Comparison of ENCODE assay signal across 8 cellular contexts in the genomic region with DNA sequence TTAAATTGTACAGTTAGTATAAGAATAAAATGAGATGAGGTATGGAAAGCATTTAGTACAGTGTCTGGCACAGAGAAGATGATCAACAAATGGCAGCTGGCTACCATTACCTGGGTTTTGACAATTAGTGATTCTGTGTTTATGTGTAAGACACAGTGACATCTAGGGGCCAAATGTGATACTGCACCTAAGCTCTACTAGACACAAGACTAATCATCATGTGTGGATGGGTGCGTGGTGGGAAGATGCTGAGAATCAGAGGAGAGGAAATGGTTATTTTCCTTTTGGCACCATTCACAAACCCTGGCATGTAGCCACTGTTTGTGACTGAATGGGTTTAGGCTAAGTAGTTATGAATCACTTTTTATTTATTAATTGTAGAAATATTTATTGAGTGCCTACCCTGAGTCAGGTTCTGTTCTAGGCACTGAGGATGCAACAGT.
DNase-seq lines count a peak whose midpoint lies in the region; ATAC-seq and TF ChIP-seq lines count a peak whose summit lies in the region.

No MANE protein-coding gene starts in this region.

- H3K27ac ChIP-seq in SK-N-SH (ENCODE audit: low read depth in 2 of 2, low read length in 1 of 2) = no peak overlapping the region
- no peak overlapping the region for H3K27ac ChIP-seq in colonic mucosa
- H3K27ac ChIP-seq in neutrophil = no peak overlapping the region

- CTCF ChIA-PET in SK-N-SH (lab: Yijun Ruan, JAX) = interaction anchor here (0.7 to 1.0 kb wide), 2 partner anchors 12 to 20 kb away, joined by 3 to 4 read pairs; no protein-coding TSS in a partner anchor

- H3K36me3 ChIP-seq in SK-N-SH (replicated peaks in 1 of 2; ENCODE audit: control insufficient read depth in 1 of 2, insufficient read depth in 2 of 2, low read length in 1 of 2) (no peaks in the 10 kb centered on the region), colonic mucosa (no peaks in the 10 kb centered on the region), neutrophil (no peaks in the 10 kb centered on the region)

- no peaks in the 10 kb centered on the region for H3K9me3 ChIP-seq in SK-N-SH
- H3K9me3 ChIP-seq in colonic mucosa = no peaks in the 10 kb centered on the region
- peaks cover 4% of the 10 kb centered on the region for H3K9me3 ChIP-seq in neutrophil

- ATAC-seq in SK-N-SH treated with all-trans-retinoic acid at 6 μM for 48 hours (no peak), left ventricle myocardium superior (no peak)

- H3K9me2 ChIP-seq in SK-N-SH = no peaks in the 10 kb centered on the region

- no peaks in the 10 kb centered on the region for H3K4me1 ChIP-seq in SK-N-SH (ENCODE audit: control insufficient read depth in 1 of 2, insufficient read depth in 2 of 2, low read depth in 1 of 2, low read length in 1 of 2)
- no peaks in the 10 kb centered on the region for H3K4me1 ChIP-seq in colonic mucosa
- no peaks in the 10 kb centered on the region for H3K4me1 ChIP-seq in neutrophil (ENCODE audit: control insufficient read depth in 1 of 2, insufficient read depth in 1 of 2, low read depth in 1 of 2, low read length in 1 of 2)

- no peak overlapping the region for H3K4me2 ChIP-seq in SK-N-SH

- TF ChIP-seq RAD21 in SK-N-SH (IDR thresholded peaks at IDR 0.05; ENCODE audit: low read length) = no peak

- no peaks in the 10 kb centered on the region for H3F3A ChIP-seq in SK-N-SH (replicated peaks; ENCODE audit: insufficient read depth)

- H3K27me3 ChIP-seq in SK-N-SH (ENCODE audit: insufficient read depth) = no peaks in the 10 kb centered on the region
- no peaks in the 10 kb centered on the region for H3K27me3 ChIP-seq in colonic mucosa
- H3K27me3 ChIP-seq in neutrophil = peaks cover 17% of the 10 kb centered on the region

- POLR2A ChIA-PET in SK-N-SH (lab: Yijun Ruan, JAX) = no interaction called here

- no peak overlapping the region; a peak in 1 of 4 replicates for H3K4me3 ChIP-seq in SK-N-SH (ENCODE audit: low read depth in 2 of 2, low read length in 1 of 2)
- no peak overlapping the region for H3K4me3 ChIP-seq in colonic mucosa
- no peak overlapping the region for H3K4me3 ChIP-seq in neutrophil (ENCODE audit: low read depth in 1 of 2, low read length in 1 of 2)

- TF ChIP-seq CTCF in SK-N-SH (IDR thresholded peaks at IDR 0.05) (peak; percentile 60), colonic mucosa (IDR thresholded peaks at IDR 0.05) (peak; percentile 14), neutrophil (IDR thresholded peaks at IDR 0.05) (peak; percentile 47)

- WGBS in SK-N-SH (ENCODE audit: low lambda C conversion rate) = 75% methylated on average over 1 of the region's 1 CpG

- DNase-seq in SK-N-SH (no peak), Kasumi-1 (lab: John Stamatoyannopoulos, UW) (peak; percentile 6 to 21), colonic mucosa (peak; percentile 29), HuH-7.5 (ENCODE audit: low spot score) (no peak), left ventricle myocardium superior (no peak)
- DNase-seq in activated CD8-positive, alpha-beta memory T cell treated with anti-CD3 and anti-CD28 coated beads for 24 hours = no peak

- H3K9ac ChIP-seq in SK-N-SH = no peak overlapping the region
- no peak overlapping the region for H3K9ac ChIP-seq in colonic mucosa (ENCODE audit: low read depth in 2 of 2, low read length in 2 of 2)

- no peak for TF ChIP-seq EP300 in SK-N-SH (IDR thresholded peaks at IDR 0.05; ENCODE audit: borderline replicate concordance in 1 of 2, low read depth in 1 of 2, low read length in 1 of 2)

- H2AFZ ChIP-seq in SK-N-SH (ENCODE audit: low read depth) = no peak overlapping the region

- no peaks in the 10 kb centered on the region for H4K20me1 ChIP-seq in SK-N-SH (ENCODE audit: insufficient read depth)

- H3K79me2 ChIP-seq in SK-N-SH (ENCODE audit: insufficient read depth) = no peaks in the 10 kb centered on the region

- intact Hi-C loops in colonic mucosa (cut with DNase I) (no loop called here), left ventricle myocardium superior (cut with micrococcal nuclease) (no loop called here)

TF ChIP-seq in SK-N-SH, 30 proteins besides CTCF, POLR2A, EP300 and RAD21 (continues in another document):
- TF ChIP-seq TEAD4 (IDR thresholded peaks at IDR 0.05; ENCODE audit: borderline replicate concordance, insufficient read depth) (no peak), TCF12 (IDR thresholded peaks at IDR 0.05) (no peak), NRF1 (IDR thresholded peaks at IDR 0.05; ENCODE audit: low read depth, low read length) (no peak), YY1 (IDR thresholded peaks at IDR 0.05; ENCODE audit: low read depth) (no peak), TAF1 (IDR thresholded peaks at IDR 0.05; ENCODE audit: borderline replicate concordance, low read depth, low read length) (no peak), POLR2AphosphoS5 (IDR thresholded peaks at IDR 0.05; ENCODE audit: low read depth, low read length) (no peak), MXI1 (IDR thresholded peaks at IDR 0.05; ENCODE audit: low read depth, low read length) (no peak), FOSL2 (IDR thresholded peaks at IDR 0.05; ENCODE audit: borderline replicate concordance, low read depth) (no peak), SIN3A (IDR thresholded peaks at IDR 0.05; ENCODE audit: borderline replicate concordance, low read depth, low read length) (no peak), GATA2 (CRISPR knock-in tag; IDR thresholded peaks at IDR 0.05) (no peak), JUND (IDR thresholded peaks at IDR 0.05) (no peak)
- TF ChIP-seq, protein P1, sequence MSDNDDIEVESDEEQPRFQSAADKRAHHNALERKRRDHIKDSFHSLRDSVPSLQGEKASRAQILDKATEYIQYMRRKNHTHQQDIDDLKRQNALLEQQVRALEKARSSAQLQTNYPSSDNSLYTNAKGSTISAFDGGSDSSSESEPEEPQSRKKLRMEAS (IDR thresholded peaks at IDR 0.05; ENCODE audit: low read depth) = no peak
- TF ChIP-seq, protein P2, sequence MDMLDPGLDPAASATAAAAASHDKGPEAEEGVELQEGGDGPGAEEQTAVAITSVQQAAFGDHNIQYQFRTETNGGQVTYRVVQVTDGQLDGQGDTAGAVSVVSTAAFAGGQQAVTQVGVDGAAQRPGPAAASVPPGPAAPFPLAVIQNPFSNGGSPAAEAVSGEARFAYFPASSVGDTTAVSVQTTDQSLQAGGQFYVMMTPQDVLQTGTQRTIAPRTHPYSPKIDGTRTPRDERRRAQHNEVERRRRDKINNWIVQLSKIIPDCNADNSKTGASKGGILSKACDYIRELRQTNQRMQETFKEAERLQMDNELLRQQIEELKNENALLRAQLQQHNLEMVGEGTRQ (IDR thresholded peaks at IDR 0.05; ENCODE audit: borderline replicate concordance, low read depth, low read length) = no peak

TF ChIP-seq in SK-N-SH treated with all-trans-retinoic acid at 6 μM for 48 hours, 23 proteins besides CTCF, POLR2A, EP300 and RAD21:
- TF ChIP-seq ZNF8 (CRISPR knock-in tag; IDR thresholded peaks at IDR 0.05) = no peak
- no peak for TF ChIP-seq ZNF565 (CRISPR knock-in tag; conservative IDR thresholded peaks at IDR 0.05; ENCODE audit: low read depth)
- no peak for TF ChIP-seq ZC3H10 (CRISPR knock-in tag; IDR thresholded peaks at IDR 0.05)
- no peak for TF ChIP-seq ESRRG (CRISPR knock-in tag; IDR thresholded peaks at IDR 0.05)

Comparison
In these comparisons a context has a peak if more than half of its experiments do, and no peak if none do; other contexts are left out.
1. DNase-seq: peak in Kasumi-1 (2 of 2) and colonic mucosa (single experiment); none in SK-N-SH (single experiment), activated CD8-positive, alpha-beta memory T cell treated with anti-CD3 and anti-CD28 coated beads for 24 hours (single experiment), HuH-7.5 (single experiment) and left ventricle myocardium superior (single experiment).
2. Peak in every context shown above with its lines, with median percentiles within 50 percentile points of each other: CTCF ChIP-seq.